In genomic region chr1:19502284-19502683, GRCh38 we compare ENCODE assay signal across 7 cellular contexts. TPM values are rescaled to one million over a fixed set of nuclear protein-coding genes. Genes with fewer than 3 reads are reported as not detected.
DNase-seq lines count a peak whose midpoint lies in the region; ATAC-seq and TF ChIP-seq lines count a peak whose summit lies in the region.
"Not testable (repeated sequence)": the region's sequence is repeated elsewhere in the genome, so short reads cannot be mapped to it uniquely, and the experiment has no call there.

No MANE protein-coding gene starts in this region.

- TF ChIP-seq CTCF in GM23338 (conservative IDR thresholded peaks at IDR 0.05; ENCODE audit: low read depth in 2 of 2); cardiac fibroblast (IDR thresholded peaks at IDR 0.05; ENCODE audit: low read depth, low read length): not testable (repeated sequence)

- not testable (repeated sequence) for H3K4me3 Mint-ChIP-seq in GM23338; activated CD4-positive, alpha-beta T cell treated with anti-CD3 and anti-CD28 coated beads for 36 hours; activated naive CD4-positive, alpha-beta T cell treated with anti-CD3 and anti-CD28 coated beads for 36 hours; natural killer cell treated with Interleukin-12 subunit alpha and Interleukin-12 subunit beta and Interleukin-15 and Interleukin-18, amount 100 ng/mL, for 72 hours

- not testable (repeated sequence) for ATAC-seq in GM23338; natural killer cell treated with Interleukin-12 subunit alpha and Interleukin-12 subunit beta and Interleukin-15 and Interleukin-18, amount 100 ng/mL, for 72 hours
- ATAC-seq in activated CD4-positive, alpha-beta T cell treated with anti-CD3 and anti-CD28 coated beads for 36 hours = peak; percentile 55

- H3K4me1 ChIP-seq in GM23338 (ENCODE audit: insufficient read depth) = not testable (repeated sequence)

- not testable (repeated sequence) for H3K79me2 ChIP-seq in GM23338 (replicated peaks; ENCODE audit: insufficient read depth)

- not testable (repeated sequence) for H3K27me3 ChIP-seq in GM23338 (ENCODE audit: insufficient read depth)

- H3K36me3 ChIP-seq in GM23338 (ENCODE audit: insufficient read depth) = not testable (repeated sequence)

- H3K27ac ChIP-seq in GM23338 (ENCODE audit: low read depth) = not testable (repeated sequence)

- DNase-seq in GM23338 (ENCODE audit: low spot score); activated naive CD4-positive, alpha-beta T cell treated with anti-CD3 and anti-CD28 coated beads for 36 hours; natural killer cell treated with Interleukin-12 subunit alpha and Interleukin-12 subunit beta and Interleukin-15 and Interleukin-18, amount 100 ng/mL, for 72 hours (ENCODE audit: low spot score): not testable (repeated sequence)
- DNase-seq in MV-4-11 (lab: John Stamatoyannopoulos, UW) (peak; percentile 45), cardiac fibroblast (ENCODE audit: low read depth in 2 of 2) (peak; percentile 59 to 73), glomerular endothelial cell (ENCODE audit: extremely low read depth, low read depth, low spot score) (peak; percentile 56)
- peak; percentile 21 for DNase-seq in activated CD4-positive, alpha-beta T cell treated with anti-CD3 and anti-CD28 coated beads for 36 hours

- not testable (repeated sequence) for H3K9me2 ChIP-seq in GM23338 (ENCODE audit: insufficient read depth)

- not testable (repeated sequence) for H4K20me1 ChIP-seq in GM23338 (replicated peaks; ENCODE audit: insufficient read depth)

- not testable (repeated sequence) for H3K4me3 ChIP-seq in GM23338; cardiac fibroblast (replicated peaks in 1 of 2; ENCODE audit: low read depth in 2 of 2, low read length in 2 of 2)

- H2AFZ ChIP-seq in GM23338 = peak overlapping the region; percentile 43; the same call in 1 of the 2 replicates

- CTCF ChIA-PET in activated CD4-positive, alpha-beta T cell treated with anti-CD3 and anti-CD28 coated beads for 36 hours (lab: Charles Lee) = interaction anchor here (1.0 kb wide), 1 partner anchor 54 kb away, joined by 3 read pairs; no protein-coding TSS in a partner anchor
- CTCF ChIA-PET in activated naive CD4-positive, alpha-beta T cell treated with anti-CD3 and anti-CD28 coated beads for 36 hours (lab: Charles Lee) = interaction anchor here (1.1 kb wide), 1 partner anchor 15 kb away, joined by 10 read pairs; no protein-coding TSS in a partner anchor

- H3K36me3 Mint-ChIP-seq in GM23338 (ENCODE audit: low read depth); activated CD4-positive, alpha-beta T cell treated with anti-CD3 and anti-CD28 coated beads for 36 hours (ENCODE audit: low read depth); activated naive CD4-positive, alpha-beta T cell treated with anti-CD3 and anti-CD28 coated beads for 36 hours (ENCODE audit: low read depth); natural killer cell treated with Interleukin-12 subunit alpha and Interleukin-12 subunit beta and Interleukin-15 and Interleukin-18, amount 100 ng/mL, for 72 hours: not testable (repeated sequence)

- not testable (repeated sequence) for H3K4me1 Mint-ChIP-seq in GM23338
- peaks cover 18% of the 10 kb centered on the region for H3K4me1 Mint-ChIP-seq in activated CD4-positive, alpha-beta T cell treated with anti-CD3 and anti-CD28 coated beads for 36 hours
- peaks cover 20% of the 10 kb centered on the region for H3K4me1 Mint-ChIP-seq in activated naive CD4-positive, alpha-beta T cell treated with anti-CD3 and anti-CD28 coated beads for 36 hours (ENCODE audit: low read depth)
- peaks cover 8 to 10% of the 10 kb centered on the region in 2 donors for H3K4me1 Mint-ChIP-seq in natural killer cell treated with Interleukin-12 subunit alpha and Interleukin-12 subunit beta and Interleukin-15 and Interleukin-18, amount 100 ng/mL, for 72 hours (ENCODE audit: low read depth in 2 of 2)

- not testable (repeated sequence) for H3K27me3 Mint-ChIP-seq in GM23338 (ENCODE audit: insufficient read depth, low read depth, poor library complexity); activated CD4-positive, alpha-beta T cell treated with anti-CD3 and anti-CD28 coated beads for 36 hours; activated naive CD4-positive, alpha-beta T cell treated with anti-CD3 and anti-CD28 coated beads for 36 hours (ENCODE audit: low read depth); natural killer cell treated with Interleukin-12 subunit alpha and Interleukin-12 subunit beta and Interleukin-15 and Interleukin-18, amount 100 ng/mL, for 72 hours

- H3F3A ChIP-seq in GM23338 (replicated peaks; ENCODE audit: low read depth) = not testable (repeated sequence)

- intact Hi-C loops in activated CD4-positive, alpha-beta T cell treated with anti-CD3 and anti-CD28 coated beads for 36 hours (cut with DNase I, micrococcal nuclease); activated naive CD4-positive, alpha-beta T cell treated with anti-CD3 and anti-CD28 coated beads for 36 hours (cut with micrococcal nuclease): not testable (repeated sequence)

- POLR2A ChIA-PET in activated CD4-positive, alpha-beta T cell treated with anti-CD3 and anti-CD28 coated beads for 36 hours (lab: Charles Lee) = not testable (repeated sequence)

- not testable (repeated sequence) for H3K27ac Mint-ChIP-seq in GM23338
- peak overlapping the region; percentile 75 for H3K27ac Mint-ChIP-seq in activated CD4-positive, alpha-beta T cell treated with anti-CD3 and anti-CD28 coated beads for 36 hours
- H3K27ac Mint-ChIP-seq in activated naive CD4-positive, alpha-beta T cell treated with anti-CD3 and anti-CD28 coated beads for 36 hours = peak overlapping the region; percentile 74
- H3K27ac Mint-ChIP-seq in natural killer cell treated with Interleukin-12 subunit alpha and Interleukin-12 subunit beta and Interleukin-15 and Interleukin-18, amount 100 ng/mL, for 72 hours = peak overlapping the region; percentile 23 to 68

- not testable (repeated sequence) for H3K9me3 Mint-ChIP-seq in GM23338; activated CD4-positive, alpha-beta T cell treated with anti-CD3 and anti-CD28 coated beads for 36 hours (ENCODE audit: low read depth); activated naive CD4-positive, alpha-beta T cell treated with anti-CD3 and anti-CD28 coated beads for 36 hours; natural killer cell treated with Interleukin-12 subunit alpha and Interleukin-12 subunit beta and Interleukin-15 and Interleukin-18, amount 100 ng/mL, for 72 hours

- H3K4me2 ChIP-seq in GM23338 = not testable (repeated sequence)

RNA-seq across cellular contexts. Expression of gene CAPZB, which starts 16.9 kb away (rescaled TPM):
- 183 and 195 TPM in 2 replicates for total RNA-seq in GM23338 (2014; rRNA removed; shearing (Covaris generic))
- polyA plus RNA-seq in GM23338 (2016; fragmentation: Nextera tagmentation; extraction: Ambion mirVana) = 320 and 348 TPM in 2 replicates
- 100 to 1,000 TPM; 320 to 346 TPM for total RNA-seq in activated CD4-positive, alpha-beta T cell treated with anti-CD3 and anti-CD28 coated beads for 36 hours
- total RNA-seq in activated naive CD4-positive, alpha-beta T cell treated with anti-CD3 and anti-CD28 coated beads for 36 hours = 100 to 1,000 TPM; 362 to 381 TPM
- 166 and 215 TPM in 2 replicates for total RNA-seq in glomerular endothelial cell
- 100 to 1,000 TPM; 270 to 359 TPM for total RNA-seq in natural killer cell treated with Interleukin-12 subunit alpha and Interleukin-12 subunit beta and Interleukin-15 and Interleukin-18, amount 100 ng/mL, for 72 hours
